11 cellular contexts compared by ENCODE assay signal in the genomic region with DNA sequence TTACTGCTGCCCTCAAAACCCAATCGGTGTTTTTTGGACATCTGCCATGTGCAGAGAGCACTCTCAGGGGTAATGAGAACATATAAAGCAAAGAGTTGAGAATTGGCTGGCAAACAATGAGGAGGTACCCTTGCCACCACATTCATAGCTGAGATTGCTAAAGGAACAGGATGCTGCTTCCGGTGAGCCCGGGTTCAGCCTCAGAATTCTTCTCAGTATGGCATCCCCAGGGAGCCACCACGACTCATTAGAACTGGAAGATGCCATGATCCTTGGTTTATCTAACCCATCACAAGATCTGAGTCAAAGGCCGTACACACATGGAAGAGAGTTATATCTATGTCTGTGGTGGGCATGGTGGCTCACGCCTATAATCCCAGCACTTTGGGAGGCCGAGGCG.
DNase-seq lines count a peak whose midpoint lies in the region; ATAC-seq and TF ChIP-seq lines count a peak whose summit lies in the region.
"Had no signal": no experiment of that assay in that cellular context is flagged by ENCODE, and none has a peak within 500 bp of the region (broad histone marks: within the 10 kb centered on the region; RNA-seq: fewer than 3 reads in every experiment).

No MANE protein-coding gene starts in this region.

- no peak for TF ChIP-seq POLR2A in prostate gland (IDR thresholded peaks at IDR 0.05)

- peaks cover 90% of the 10 kb centered on the region for H3K4me1 Mint-ChIP-seq in activated T-helper 1 cell treated with anti-CD3 and anti-CD28 coated beads, Interleukin-12 subunit alpha, Interleukin-12 subunit beta, Interleukin-2, Interleukin-4 antibody, amounts not matched to agents 30 ng/mL and 10 ng/mL and 1 ng/mL, durations not matched to agents 14 hours and 24 hours and 36 hours (ENCODE audit: low read depth)

- DNase-seq in EH (ENCODE audit: low read depth) (peak; percentile 75), NCI-H1105 (lab: John Stamatoyannopoulos, UW) (peak; percentile 35), prostate gland (ENCODE audit: low spot score) (no peak), inferior parietal cortex (ENCODE audit: extremely low spot score) (no peak)
- no peak for DNase-seq in activated T-helper 1 cell treated with anti-CD3 and anti-CD28 coated beads, Interleukin-12 subunit alpha, Interleukin-12 subunit beta, Interleukin-2, Interleukin-4 antibody, amounts not matched to agents 30 ng/mL and 10 ng/mL and 1 ng/mL, durations not matched to agents 14 hours and 24 hours and 36 hours (ENCODE audit: low spot score)
- no peak for DNase-seq in activated effector memory CD4-positive, alpha-beta T cell treated with anti-CD3 and anti-CD28 coated beads, Interleukin-2, amount 50 U/mL, for 16 hours
- DNase-seq: brain microvascular endothelial cell; DMS79; NCI-H2171; stimulated activated CD4-positive, alpha-beta T cell treated with anti-CD3 and anti-CD28 coated beads, Interleukin-4, amount 100 ng/mL, for 1 hour had no signal

- peak overlapping the region; percentile 34 to 61 for H3K27ac ChIP-seq in prostate gland

- H3K36me3 Mint-ChIP-seq in activated T-helper 1 cell treated with anti-CD3 and anti-CD28 coated beads, Interleukin-12 subunit alpha, Interleukin-12 subunit beta, Interleukin-2, Interleukin-4 antibody, amounts not matched to agents 30 ng/mL and 10 ng/mL and 1 ng/mL, durations not matched to agents 14 hours and 24 hours and 36 hours (ENCODE audit: low read depth): peaks cover 80% of the 10 kb centered on the region

- no peak overlapping the region for H3K4me3 ChIP-seq in prostate gland

- no peaks in the 10 kb centered on the region for H3K27me3 ChIP-seq in prostate gland (replicated peaks; ENCODE audit: insufficient read depth)
- H3K27me3 ChIP-seq: brain microvascular endothelial cell had no signal

- ATAC-seq in HG03139 (IDR thresholded peaks at IDR 0.05; ENCODE audit: unreplicated experiment): no peak

- H3K27me3 Mint-ChIP-seq in activated T-helper 1 cell treated with anti-CD3 and anti-CD28 coated beads, Interleukin-12 subunit alpha, Interleukin-12 subunit beta, Interleukin-2, Interleukin-4 antibody, amounts not matched to agents 30 ng/mL and 10 ng/mL and 1 ng/mL, durations not matched to agents 14 hours and 24 hours and 36 hours (ENCODE audit: insufficient read depth): no peaks in the 10 kb centered on the region

- whole genome bisulfite sequencing in prostate gland: 65% methylated on average over 8 of the region's 8 CpGs

- H3K4me1 ChIP-seq in prostate gland (replicated peaks): peaks cover 27% of the 10 kb centered on the region

- peaks cover 4% of the 10 kb centered on the region for H3K9me3 Mint-ChIP-seq in activated T-helper 1 cell treated with anti-CD3 and anti-CD28 coated beads, Interleukin-12 subunit alpha, Interleukin-12 subunit beta, Interleukin-2, Interleukin-4 antibody, amounts not matched to agents 30 ng/mL and 10 ng/mL and 1 ng/mL, durations not matched to agents 14 hours and 24 hours and 36 hours

- H3K4me3 Mint-ChIP-seq in activated T-helper 1 cell treated with anti-CD3 and anti-CD28 coated beads, Interleukin-12 subunit alpha, Interleukin-12 subunit beta, Interleukin-2, Interleukin-4 antibody, amounts not matched to agents 30 ng/mL and 10 ng/mL and 1 ng/mL, durations not matched to agents 14 hours and 24 hours and 36 hours: no peak overlapping the region

- peak overlapping the region; percentile 81 for H3K27ac Mint-ChIP-seq in activated T-helper 1 cell treated with anti-CD3 and anti-CD28 coated beads, Interleukin-12 subunit alpha, Interleukin-12 subunit beta, Interleukin-2, Interleukin-4 antibody, amounts not matched to agents 30 ng/mL and 10 ng/mL and 1 ng/mL, durations not matched to agents 14 hours and 24 hours and 36 hours

- H3K9me3 ChIP-seq in prostate gland: no peaks in the 10 kb centered on the region

- TF ChIP-seq CTCF in prostate gland (IDR thresholded peaks at IDR 0.05): no peak

- intact Hi-C loops in activated T-helper 1 cell treated with anti-CD3 and anti-CD28 coated beads, Interleukin-12 subunit alpha, Interleukin-12 subunit beta, Interleukin-2, Interleukin-4 antibody, amounts not matched to agents 30 ng/mL and 10 ng/mL and 1 ng/mL, durations not matched to agents 14 hours and 24 hours and 36 hours (cut with micrococcal nuclease): no loop called here
- intact Hi-C loops in prostate gland (cut with DNase I): no loop called here

- no peaks in the 10 kb centered on the region for H3K36me3 ChIP-seq in prostate gland

Comparison
In these comparisons a context has a peak if more than half of its experiments do, and no peak if none do; other contexts are left out.
1. DNase-seq: peak in EH (single experiment) and NCI-H1105 (single experiment); none in activated T-helper 1 cell treated with anti-CD3 and anti-CD28 coated beads, Interleukin-12 subunit alpha, Interleukin-12 subunit beta, Interleukin-2, Interleukin-4 antibody, amounts not matched to agents 30 ng/mL and 10 ng/mL and 1 ng/mL, durations not matched to agents 14 hours and 24 hours and 36 hours (single experiment), prostate gland (single experiment), activated effector memory CD4-positive, alpha-beta T cell treated with anti-CD3 and anti-CD28 coated beads, Interleukin-2, amount 50 U/mL, for 16 hours (single experiment) and inferior parietal cortex (single experiment).